ENCODE assay signal across 8 cellular contexts in the genomic region with DNA sequence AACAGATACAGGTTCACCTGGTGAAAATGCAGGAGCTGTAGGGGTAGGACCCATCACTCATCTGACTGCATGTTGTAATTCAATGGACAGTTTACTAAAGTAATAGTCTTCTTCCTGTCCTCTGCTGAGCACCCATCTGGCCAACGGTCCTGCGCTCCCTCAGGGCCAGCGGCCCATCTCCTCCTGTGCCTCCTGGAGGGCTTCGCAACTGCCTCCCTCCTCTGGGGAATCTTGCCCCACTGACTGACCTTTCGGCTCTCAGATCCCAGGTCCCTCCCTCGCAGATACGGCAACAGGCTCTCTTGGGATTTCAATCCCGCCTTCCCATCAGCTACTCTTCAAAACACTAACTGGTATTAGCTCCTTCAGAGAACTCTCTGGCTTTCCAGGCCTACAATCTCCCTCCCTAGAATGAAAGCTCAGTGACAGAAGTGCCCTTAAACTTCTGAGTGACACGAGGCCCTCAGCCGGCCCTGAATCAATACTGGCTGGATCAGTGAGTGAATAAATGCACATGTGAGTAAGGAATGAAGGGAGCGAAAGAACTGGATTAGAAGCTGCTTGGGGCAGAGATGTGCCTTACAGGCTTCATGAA. TPM values are rescaled to one million over a fixed set of nuclear protein-coding genes. Genes with fewer than 3 reads are reported as not detected.
DNase-seq lines count a peak whose midpoint lies in the region; ATAC-seq, FAIRE-seq and TF ChIP-seq lines count a peak whose summit lies in the region.

No MANE protein-coding gene starts in this region.

- H3K4me2 ChIP-seq in endothelial cell of umbilical vein (ENCODE audit: insufficient read depth, low read length), result peak overlapping the region; percentile 61

- ATAC-seq in GM19351 (IDR thresholded peaks at IDR 0.05; ENCODE audit: unreplicated experiment), result no peak
- no peak for ATAC-seq in HG02642 (IDR thresholded peaks at IDR 0.05; ENCODE audit: poor library complexity, unreplicated experiment)

- no peaks in the 10 kb centered on the region for H3K36me3 ChIP-seq in endothelial cell of umbilical vein (ENCODE audit: control insufficient read depth in 2 of 2, extremely low read depth in 1 of 2, insufficient read depth in 2 of 2, low read length in 2 of 2)

- H3K4me3 ChIP-seq in GM08714 (ENCODE audit: low read length) (peak overlapping the region; percentile 75; the same call in 1 of the 2 replicates), endothelial cell of umbilical vein (replicated peaks in 1 of 3; ENCODE audit: insufficient read depth in 1 of 3, low read depth in 1 of 3, low read length in 3 of 3) (peak overlapping the region in 2 of 3 experiments; percentile 24 to 70), retinal pigment epithelial cell (ENCODE audit: low read length) (peak overlapping the region; percentile 83)

- TF ChIP-seq CTCF in endothelial cell of umbilical vein (IDR thresholded peaks at IDR 0.05; ENCODE audit: extremely low read depth in 1 of 2, insufficient read depth in 1 of 2, low read depth in 1 of 2, low read length in 2 of 2), result no peak
- TF ChIP-seq CTCF in retinal pigment epithelial cell (conservative IDR thresholded peaks at IDR 0.05; ENCODE audit: low read depth, low read length), result no peak

- H3K27me3 ChIP-seq in endothelial cell of umbilical vein (ENCODE audit: control insufficient read depth in 2 of 2, insufficient read depth in 2 of 2, low read length in 2 of 2), result no peaks in the 10 kb centered on the region

- no TSS peak for BruUV-seq in endothelial cell of umbilical vein (replicated peaks; lab: Mats Ljungman, UMichigan)

- CTCF ChIA-PET in endothelial cell of umbilical vein (lab: Charles Lee), result interaction anchor here (1.2 to 3.5 kb wide), 4 partner anchors 8 to 93 kb away, joined by 3 to 17 read pairs (median 14); no protein-coding TSS in a partner anchor

- dilution Hi-C loops in endothelial cell of umbilical vein (cut with MboI; ENCODE audit: extremely low pct_ligation_motif_present, low sequenced_read_pairs), result no loop called here

- peak; percentile 19 for DNase-seq in OCI-M1 (lab: John Stamatoyannopoulos, UW)
- DNase-seq in endothelial cell of umbilical vein (ENCODE audit: low read depth, low spot score), result no peak
- no peak for DNase-seq in retinal pigment epithelial cell (ENCODE audit: low read depth)
- DNase-seq in SKM-1 (lab: John Stamatoyannopoulos, UW; ENCODE audit: unreplicated experiment), result no peak
- DNase-seq in NCI-H524 treated with DMSO at 0.1 percent for 48 hours (lab: John Stamatoyannopoulos, UW), result no peak

- peak overlapping the region; percentile 72 for H3K9ac ChIP-seq in endothelial cell of umbilical vein (replicated peaks; ENCODE audit: extremely low read depth, insufficient read depth, low read length)

- no peak overlapping the region for H3K27ac ChIP-seq in endothelial cell of umbilical vein (ENCODE audit: insufficient read depth, low read depth, low read length)

- H3K9me1 ChIP-seq in endothelial cell of umbilical vein (replicated peaks; ENCODE audit: control insufficient read depth, extremely low read depth, insufficient read depth, low read length), result no peaks in the 10 kb centered on the region

- no peak for TF ChIP-seq POLR2A in endothelial cell of umbilical vein (IDR thresholded peaks at IDR 0.05; ENCODE audit: low read depth, low read length)

- H2AFZ ChIP-seq in endothelial cell of umbilical vein (ENCODE audit: low read depth, low read length), result peak overlapping the region; percentile 75

- no peak for FAIRE-seq in endothelial cell of umbilical vein (lab: Jason Lieb, UNC)

- H3K4me1 ChIP-seq in endothelial cell of umbilical vein (ENCODE audit: control insufficient read depth, extremely low read depth, insufficient read depth, low read length), result peaks cover 9% of the 10 kb centered on the region

- intact Hi-C loops in endothelial cell of umbilical vein (cut with micrococcal nuclease), result no loop called here

- H4K20me1 ChIP-seq in endothelial cell of umbilical vein (replicated peaks; ENCODE audit: control insufficient read depth, extremely low read depth, insufficient read depth, low read length), result no peaks in the 10 kb centered on the region

- POLR2A ChIA-PET in endothelial cell of umbilical vein (lab: Charles Lee), result interaction anchor here (0.5 to 2.6 kb wide), 4 partner anchors 25 to 1209 kb away, joined by 3 to 11 read pairs (median 6); a partner anchor contains a TSS

- H3K9me3 ChIP-seq in endothelial cell of umbilical vein (replicated peaks; ENCODE audit: control insufficient read depth, insufficient read depth, low read length), result no peaks in the 10 kb centered on the region

- peaks cover 8% of the 10 kb centered on the region for H3K79me2 ChIP-seq in endothelial cell of umbilical vein (ENCODE audit: control insufficient read depth, insufficient read depth, low read length)

TF ChIP-seq in endothelial cell of umbilical vein, 7 proteins besides CTCF, POLR2A, EP300 and RAD21:
- TF ChIP-seq MYC (IDR thresholded peaks at IDR 0.05; ENCODE audit: low read depth, low read length) (no peak), FOS (IDR thresholded peaks at IDR 0.05; ENCODE audit: borderline replicate concordance, insufficient read depth, low read length) (no peak), EZH2 (IDR thresholded peaks at IDR 0.05; ENCODE audit: borderline replicate concordance, low read depth, low read length, severe bottlenecking) (no peak), POLR2AphosphoS5 (IDR thresholded peaks at IDR 0.05; ENCODE audit: insufficient read depth, low read depth, low read length) (no peak), JUN (IDR thresholded peaks at IDR 0.05; ENCODE audit: borderline replicate concordance, insufficient read depth, insufficient read length, low read depth) (no peak), GATA2 (IDR thresholded peaks at IDR 0.05; ENCODE audit: insufficient read depth, insufficient read length, low read depth, low read length) (no peak)
- TF ChIP-seq, protein P1, sequence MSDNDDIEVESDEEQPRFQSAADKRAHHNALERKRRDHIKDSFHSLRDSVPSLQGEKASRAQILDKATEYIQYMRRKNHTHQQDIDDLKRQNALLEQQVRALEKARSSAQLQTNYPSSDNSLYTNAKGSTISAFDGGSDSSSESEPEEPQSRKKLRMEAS (IDR thresholded peaks at IDR 0.05; ENCODE audit: insufficient read depth, insufficient read length), result no peak

RNA-seq across cellular contexts. Expression of a gene that starts 1.3 kb away (rescaled TPM):
- 35.1 and 37.2 TPM in 2 replicates for total RNA-seq in endothelial cell of umbilical vein
- polyA plus RNA-seq in endothelial cell of umbilical vein, result 58.4 and 72.7 TPM in 2 replicates
- 35.0 and 44.5 TPM in 2 replicates for polyA plus RNA-seq in endothelial cell of umbilical vein (2011; cell fraction: cytosol; rRNA removed)
- 12.7 and 16.6 TPM in 2 replicates for polyA plus RNA-seq in endothelial cell of umbilical vein (2011; cell fraction: nucleus; rRNA removed)
- polyA plus RNA-seq in endothelial cell of umbilical vein (2012), result 23.1 and 29.0 TPM in 2 replicates
- polyA minus RNA-seq in endothelial cell of umbilical vein, result 14.3 and 22.2 TPM in 2 replicates
- 32.9 TPM for polyA minus RNA-seq in endothelial cell of umbilical vein (2011; cell fraction: cytosol; rRNA and poly(A)+ RNA removed)
- polyA minus RNA-seq in endothelial cell of umbilical vein (2011; cell fraction: nucleus; rRNA and poly(A)+ RNA removed), result 5.3 and 5.8 TPM in 2 replicates
